Comparison of ENCODE assay signal across 8 cellular contexts in the genomic region with DNA sequence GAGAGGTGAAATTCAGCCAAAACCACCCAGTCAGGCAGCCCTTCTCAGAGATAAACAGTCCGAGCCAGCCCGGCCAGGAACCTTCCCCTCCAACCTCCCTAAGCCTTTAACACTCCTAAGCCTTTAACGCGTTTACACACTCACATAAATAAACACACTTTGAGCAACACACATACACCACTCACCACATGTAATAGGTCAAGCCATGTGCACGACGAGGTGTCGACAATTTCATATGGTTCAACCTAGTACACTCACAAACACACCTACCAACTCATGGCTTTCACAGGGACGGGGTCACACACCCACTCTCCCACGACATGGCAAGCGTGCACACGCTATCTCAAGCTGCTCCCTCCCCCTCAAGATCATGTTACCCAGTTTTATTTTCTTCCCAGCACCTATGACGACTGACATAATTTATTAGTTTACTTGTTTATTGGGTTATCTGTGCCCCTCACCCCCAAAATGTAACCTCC. TPM values are rescaled to one million over a fixed set of nuclear protein-coding genes. Genes with fewer than 3 reads are reported as not detected.
DNase-seq lines count a peak whose midpoint lies in the region; ATAC-seq and TF ChIP-seq lines count a peak whose summit lies in the region.

No MANE protein-coding gene starts in this region.

- no peak for TF ChIP-seq POLR2A in esophagus muscularis mucosa (IDR thresholded peaks at IDR 0.05; ENCODE audit: low read depth)

- no TSS peak for BruUV-seq in Calu3 (replicated peaks; lab: Mats Ljungman, UMichigan)

- no peaks in the 10 kb centered on the region for H3K79me2 ChIP-seq in parathyroid adenoma

- H3K4me1 ChIP-seq in esophagus muscularis mucosa (peaks cover 30 to 39% (median 32%) of the 10 kb centered on the region in 4 donors), parathyroid adenoma (peaks cover 2% of the 10 kb centered on the region)

- H3K4me3 Mint-ChIP-seq in Calu3 (ENCODE audit: low read depth, unreplicated experiment): peak overlapping the region; percentile 57

- H3K9me3 ChIP-seq in esophagus muscularis mucosa: no peaks in the 10 kb centered on the region
- H3K9me3 ChIP-seq in parathyroid adenoma (ENCODE audit: control insufficient read depth, low read length): no peaks in the 10 kb centered on the region

- H3K27ac Mint-ChIP-seq in Calu3 (ENCODE audit: unreplicated experiment): peak overlapping the region; percentile 17

- H3K4me1 Mint-ChIP-seq in Calu3 (ENCODE audit: low read depth, unreplicated experiment): peaks cover 44% of the 10 kb centered on the region

- H3K36me3 ChIP-seq in esophagus muscularis mucosa (peaks cover 0 to 63% (median 9%) of the 10 kb centered on the region in 4 donors), parathyroid adenoma (ENCODE audit: control insufficient read depth, insufficient read depth, low read length) (no peaks in the 10 kb centered on the region)

- TF ChIP-seq CTCF in Calu3 (IDR thresholded peaks at IDR 0.05; ENCODE audit: unreplicated experiment): no peak
- no peak for TF ChIP-seq CTCF in LNCaP clone FGC (IDR thresholded peaks at IDR 0.05; ENCODE audit: control insufficient read depth, extremely low read depth, insufficient read depth)
- no peak for TF ChIP-seq CTCF in esophagus muscularis mucosa (IDR thresholded peaks at IDR 0.05)
- TF ChIP-seq CTCF in parathyroid adenoma (IDR thresholded peaks at IDR 0.05): no peak

- no peak for TF ChIP-seq EP300 in esophagus muscularis mucosa (IDR thresholded peaks at IDR 0.05)

- H3K27ac ChIP-seq in esophagus muscularis mucosa (replicated peaks in 1 of 4) (peak overlapping the region; percentile 78 to 87 (median 82)), parathyroid adenoma (no peak overlapping the region)

- no peaks in the 10 kb centered on the region for H3K27me3 Mint-ChIP-seq in Calu3 (ENCODE audit: unreplicated experiment)

- CTCF ChIA-PET in Calu3 (lab: Charles Lee): no interaction called here

- H3K27me3 ChIP-seq in esophagus muscularis mucosa (no peaks in the 10 kb centered on the region), parathyroid adenoma (ENCODE audit: control insufficient read depth, insufficient read depth, low read length) (no peaks in the 10 kb centered on the region)

- no peak for ATAC-seq in GM18861 (IDR thresholded peaks at IDR 0.05; ENCODE audit: unreplicated experiment)

- H2AFZ ChIP-seq in parathyroid adenoma: peak overlapping the region; percentile 83

- DNase-seq in Calu3 (no peak), LNCaP clone FGC (ENCODE audit: low read depth) (no peak), esophagus muscularis mucosa (ENCODE audit: extremely low spot score) (no peak), NCI-H2227 treated with DMSO at 0.1 percent for 48 hours (lab: John Stamatoyannopoulos, UW) (no peak), NCI-H774 (lab: John Stamatoyannopoulos, UW) (no peak)
- DNase-seq in stimulated activated CD4-positive, alpha-beta T cell treated with anti-CD3 and anti-CD28 coated beads, Interleukin-15, amount 100 ng/mL, for 24 hours: no peak

- H3K9ac ChIP-seq in parathyroid adenoma: no peak overlapping the region

- peaks cover 25% of the 10 kb centered on the region for H3K36me3 Mint-ChIP-seq in Calu3 (ENCODE audit: insufficient read depth, unreplicated experiment)

- H3K9me3 Mint-ChIP-seq in Calu3 (ENCODE audit: low read depth, unreplicated experiment): no peaks in the 10 kb centered on the region

- H3K4me3 ChIP-seq in LNCaP clone FGC (ENCODE audit: low read depth, low read length) (0 out of 2 replicates have a peak overlapping the region, but pooled peaks have one; percentile 21), esophagus muscularis mucosa (peak overlapping the region; percentile 42 to 48 (median 44)), parathyroid adenoma (ENCODE audit: low read depth, low read length) (peak overlapping the region; percentile 39)

- WGBS in esophagus muscularis mucosa: 46% methylated on average over 12 of the region's 12 CpGs

- H3K4me2 ChIP-seq in parathyroid adenoma (ENCODE audit: low read length): peak overlapping the region; percentile 68

- intact Hi-C loops in Calu3 (cut with micrococcal nuclease; ENCODE audit: unreplicated experiment) (no loop called here), esophagus muscularis mucosa (cut with DNase I) (no loop called here)

RNA-seq across cellular contexts. Expression of gene SLC43A1, which starts 15.5 kb away (rescaled TPM):
- total RNA-seq in Calu3 (2022): 9.5 and 12.5 TPM in 2 replicates
- 10 to 100 TPM; 17.7 to 33.2 (median 23.5) TPM for total RNA-seq in esophagus muscularis mucosa

RNA-seq across cellular contexts. Expression of gene TIMM10, which starts 30.5 kb away (rescaled TPM):
- total RNA-seq in Calu3 (2022) (68.5 and 73.5 TPM in 2 replicates), esophagus muscularis mucosa (10 to 100 TPM; 41.9 to 49.1 (median 43.1) TPM)

RNA-seq across cellular contexts. Expression of gene SMTNL1, which starts 37.4 kb away (rescaled TPM):
- total RNA-seq in Calu3 (2022) (not detected in 2 replicates), esophagus muscularis mucosa (not detected)

RNA-seq across cellular contexts. Expression of gene RTN4RL2, which starts 39.7 kb away (rescaled TPM):
- 1.9 and 3.6 TPM in 2 replicates for total RNA-seq in Calu3 (2022)
- total RNA-seq in esophagus muscularis mucosa: 1 to 10 TPM in 1 of 4 donors, under 1 TPM in 2, not detected in 1; 0.33 to 1.1 (median 0.91) TPM
